In genomic region chr6:118894425-118895240, GRCh38 we compare ENCODE assay signal across 8 cellular contexts. TPM values are rescaled to one million over a fixed set of nuclear protein-coding genes. Genes with fewer than 3 reads are reported as not detected.
DNase-seq lines count a peak whose midpoint lies in the region; ATAC-seq and TF ChIP-seq lines count a peak whose summit lies in the region.

No MANE protein-coding gene starts in this region.

- peak overlapping the region; percentile 86 for H3K4me3 ChIP-seq in choroid plexus epithelial cell (ENCODE audit: low read depth, low read length)

- intact Hi-C loops in left colon (cut with DNase I, micrococcal nuclease), result no loop called here

- in situ Hi-C loops in GM13977 (cut with MboI; ENCODE audit: low pct_unique_long_range_greater_than_20kb, low sequenced_read_pairs, unreplicated experiment), result no loop called here

- TF ChIP-seq CTCF in GM13977 (IDR thresholded peaks at IDR 0.05; ENCODE audit: extremely low read depth, insufficient read depth, missing control alignments) (no peak), choroid plexus epithelial cell (conservative IDR thresholded peaks at IDR 0.05; ENCODE audit: low read depth, low read length) (no peak)

- ATAC-seq in HG02571 (IDR thresholded peaks at IDR 0.05; ENCODE audit: unreplicated experiment) (peak; percentile 35), left colon (peak; percentile 63)

- peak; percentile 79 for DNase-seq in GM13977 (ENCODE audit: low spot score)
- DNase-seq in NAMALWA (ENCODE audit: low spot score), result peak; percentile 81
- DNase-seq in activated CD4-positive, alpha-beta T cell treated with anti-CD3 and anti-CD28 coated beads for 1 hour, result peak; percentile 45
- DNase-seq in choroid plexus epithelial cell (ENCODE audit: low read depth), result peak; percentile 72
- peak; percentile 61 to 72 for DNase-seq in left colon
- DNase-seq in stimulated activated CD4-positive, alpha-beta T cell treated with anti-CD3 and anti-CD28 coated beads, Interleukin-2, amount 100 ng/mL, for 24 hours, result peak; percentile 64 to 66
- no peak for DNase-seq in NCI-H2107 (lab: John Stamatoyannopoulos, UW)

RNA-seq across cellular contexts. Expression of gene ASF1A, which starts 0.7 kb away (rescaled TPM):
- total RNA-seq in left colon, result 10 to 100 TPM; 14.4 to 17.1 TPM

RNA-seq across cellular contexts. Expression of gene MCM9, which starts 40.3 kb away (rescaled TPM):
- 10 to 100 TPM; 16.2 to 19.0 TPM for total RNA-seq in left colon
